In genomic region chr1:248897412-248898337, GRCh38 we compare ENCODE assay signal across 21 cellular contexts. TPM values are rescaled to one million over a fixed set of nuclear protein-coding genes. Genes with fewer than 3 reads are reported as not detected.
A peak's percentile ranks its signal among the peaks of the same experiment; 100 is the strongest.
DNase-seq lines count a peak whose midpoint lies in the region; ATAC-seq and TF ChIP-seq lines count a peak whose summit lies in the region.
"Had no signal": no experiment of that assay in that cellular context is flagged by ENCODE, and none has a peak within 500 bp of the region (broad histone marks: within the 10 kb centered on the region; RNA-seq: fewer than 3 reads in every experiment).

No MANE protein-coding gene starts in this region.

- no peak overlapping the region for H3K4me2 ChIP-seq in mammary epithelial cell (ENCODE audit: insufficient read depth, low read depth, low read length)
- H3K4me2 ChIP-seq in mesendoderm (ENCODE audit: low read length): no peak overlapping the region
- H3K4me2 ChIP-seq: PC-9 had no signal

- peaks cover 5% of the 10 kb centered on the region for H3K27me3 Mint-ChIP-seq in endothelial cell (ENCODE audit: unreplicated experiment)

- no peaks in the 10 kb centered on the region for H3K9me3 Mint-ChIP-seq in endothelial cell (ENCODE audit: unreplicated experiment)
- H3K9me3 Mint-ChIP-seq: CD14-positive monocyte had no signal

- H2AFZ ChIP-seq in mammary epithelial cell (ENCODE audit: low read depth, low read length): peak overlapping the region; percentile 74
- H2AFZ ChIP-seq: PC-9 had no signal

- in situ Hi-C loops in mammary epithelial cell (cut with MboI; ENCODE audit: low sequenced_read_pairs in 2 of 2): no loop called here

- H3K23ac ChIP-seq in mesendoderm (ENCODE audit: low read length): no peak overlapping the region

- CTCF ChIA-PET in mammary epithelial cell (lab: Charles Lee; ENCODE audit: low non-redundant PET): no interaction called here

- DNase-seq in mammary epithelial cell: no peak
- DNase-seq in breast epithelium (ENCODE audit: low spot score in 2 of 2): no peak
- no peak for DNase-seq in endothelial cell (ENCODE audit: low spot score)
- DNase-seq in mesendoderm: no peak
- no peak for DNase-seq in amniotic stem cell (lab: John Stamatoyannopoulos, UW)
- DNase-seq in hippocampal formation (lab: John Stamatoyannopoulos, UW): no peak
- DNase-seq in right cardiac atrium: no peak
- DNase-seq in dedifferentiated amniotic fluid mesenchymal stem cell (ENCODE audit: extremely low spot score): no peak
- DNase-seq: AML-193, DMS79 treated with DMSO at 0.1 percent for 48 hours, HCEC 1CT, MV-4-11, NCI-H1417, NCI-H187, NCI-H345, NCI-H524 treated with DMSO at 0.1 percent for 48 hours, PC-9, SIG-M5 had no signal

- H4K5ac ChIP-seq in mesendoderm (ENCODE audit: low read length): no peak overlapping the region

- H3K36me3 ChIP-seq in mammary epithelial cell (ENCODE audit: insufficient read depth, low read length) (no peaks in the 10 kb centered on the region), breast epithelium (no peaks in the 10 kb centered on the region), mesendoderm (ENCODE audit: control insufficient read depth, insufficient read depth, low read length) (no peaks in the 10 kb centered on the region)

- H2AK5ac ChIP-seq in mesendoderm (ENCODE audit: low read length): no peak overlapping the region

- no peak overlapping the region for H3K27ac ChIP-seq in mammary epithelial cell (ENCODE audit: insufficient read depth, low read depth, low read length)
- no peak overlapping the region for H3K27ac ChIP-seq in breast epithelium
- H3K27ac ChIP-seq in mesendoderm (ENCODE audit: low read depth, low read length): no peak overlapping the region
- H3K27ac ChIP-seq in right cardiac atrium (ENCODE audit: low read length): no peak overlapping the region
- H3K27ac ChIP-seq: 22Rv1, PC-9, RWPE1 had no signal

- 48% methylated on average over 8 of the region's 9 CpGs for WGBS in mammary epithelial cell (ENCODE audit: low coverage, missing lambda C conversion rate)
- no CpG with 5 or more reads among the region's 9 CpGs for WGBS in mesendoderm (ENCODE audit: extremely low coverage, insufficient coverage, low lambda C conversion rate)
- WGBS in right cardiac atrium: 69% methylated on average over 9 of the region's 9 CpGs

- H2BK15ac ChIP-seq in mesendoderm (replicated peaks; ENCODE audit: low read depth): no peak overlapping the region

- H3K36me3 Mint-ChIP-seq in endothelial cell (ENCODE audit: low read depth, unreplicated experiment): no peaks in the 10 kb centered on the region
- H3K36me3 Mint-ChIP-seq: CD14-positive monocyte had no signal

- no peaks in the 10 kb centered on the region for H3K4me1 ChIP-seq in mammary epithelial cell (ENCODE audit: insufficient read depth, low read length)
- no peaks in the 10 kb centered on the region for H3K4me1 ChIP-seq in breast epithelium
- no peaks in the 10 kb centered on the region for H3K4me1 ChIP-seq in mesendoderm (ENCODE audit: control insufficient read depth, low read depth, low read length)
- no peaks in the 10 kb centered on the region for H3K4me1 ChIP-seq in right cardiac atrium (ENCODE audit: control insufficient read depth, insufficient read depth, low read length)

- no peak overlapping the region for H2BK120ac ChIP-seq in mesendoderm (ENCODE audit: low read depth, low read length)

- H3K27me3 ChIP-seq in mammary epithelial cell (ENCODE audit: insufficient read depth, low read length) (no peaks in the 10 kb centered on the region), breast epithelium (peaks cover 0 to 5% of the 10 kb centered on the region in 2 donors), mesendoderm (ENCODE audit: insufficient read depth, low read length, poor library complexity) (no peaks in the 10 kb centered on the region), right cardiac atrium (ENCODE audit: control insufficient read depth, insufficient read depth) (no peaks in the 10 kb centered on the region)

- H3K9ac ChIP-seq in mammary epithelial cell (ENCODE audit: insufficient read depth, low read length) (no peak overlapping the region), mesendoderm (ENCODE audit: low read length) (no peak overlapping the region)

- TF ChIP-seq CTCF in mammary epithelial cell (conservative IDR thresholded peaks at IDR 0.05 in 1 of 2, IDR thresholded peaks at IDR 0.05 in 1 of 2; ENCODE audit: extremely low read depth in 1 of 2, insufficient read depth in 1 of 2, low read depth in 1 of 2, low read length in 2 of 2): no peak
- no peak for TF ChIP-seq CTCF in breast epithelium (IDR thresholded peaks at IDR 0.05)
- no peak for TF ChIP-seq CTCF in endothelial cell (IDR thresholded peaks at IDR 0.05; ENCODE audit: unreplicated experiment)

- no peak for TF ChIP-seq POLR2A in breast epithelium (IDR thresholded peaks at IDR 0.05)

- H3K9me3 ChIP-seq in mammary epithelial cell (replicated peaks; ENCODE audit: insufficient read depth, low read length) (no peaks in the 10 kb centered on the region), breast epithelium (no peaks in the 10 kb centered on the region), right cardiac atrium (ENCODE audit: control insufficient read depth, low read length) (no peaks in the 10 kb centered on the region)

- dilution Hi-C loops in mammary epithelial cell (cut with HindIII; ENCODE audit: low sequenced_read_pairs): no loop called here

- peaks cover 12% of the 10 kb centered on the region for H3K4me1 Mint-ChIP-seq in endothelial cell (ENCODE audit: unreplicated experiment)
- H3K4me1 Mint-ChIP-seq: CD14-positive monocyte had no signal

- intact Hi-C loops in mammary epithelial cell (cut with micrococcal nuclease) (no loop called here), breast epithelium (cut with DNase I; ENCODE audit: low total_unique reads) (no loop called here), right cardiac atrium (cut with DNase I) (no loop called here)

- no peaks in the 10 kb centered on the region for H4K20me1 ChIP-seq in mammary epithelial cell (ENCODE audit: insufficient read depth, low read length)

- no peaks in the 10 kb centered on the region for H3K79me1 ChIP-seq in mesendoderm (ENCODE audit: low read length)

- no TSS peak for BruUV-seq in mammary epithelial cell (replicated peaks; lab: Mats Ljungman, UMichigan)

- H3K4me3 ChIP-seq in mammary epithelial cell (replicated peaks in 1 of 3; ENCODE audit: insufficient read depth in 1 of 3, low read depth in 2 of 3, low read length in 3 of 3): no peak overlapping the region
- H3K4me3 ChIP-seq in breast epithelium: no peak overlapping the region
- H3K4me3 ChIP-seq in mesendoderm (ENCODE audit: low read length): no peak overlapping the region
- H3K4me3 ChIP-seq in right cardiac atrium (ENCODE audit: low read length): no peak overlapping the region
- H3K4me3 ChIP-seq: PC-9 had no signal

- peak overlapping the region; percentile 66 for H3K4me3 Mint-ChIP-seq in endothelial cell (ENCODE audit: unreplicated experiment)
- H3K4me3 Mint-ChIP-seq: CD14-positive monocyte had no signal

- H4K8ac ChIP-seq in mesendoderm (ENCODE audit: low read depth, low read length): no peak overlapping the region

- H3K18ac ChIP-seq in mesendoderm (ENCODE audit: low read length): no peak overlapping the region

- no peak overlapping the region for H3K4ac ChIP-seq in mesendoderm (ENCODE audit: low read depth, low read length)

- no peak overlapping the region for H3K27ac Mint-ChIP-seq in endothelial cell (ENCODE audit: unreplicated experiment)

- H2BK5ac ChIP-seq in mesendoderm (ENCODE audit: low read length): no peak overlapping the region

- H3K56ac ChIP-seq in mesendoderm (ENCODE audit: low read length): peak overlapping the region; percentile 7

- no peak for ATAC-seq in right cardiac atrium

- H3K79me2 ChIP-seq in mammary epithelial cell (ENCODE audit: insufficient read depth, low read length) (no peaks in the 10 kb centered on the region), mesendoderm (ENCODE audit: control insufficient read depth, insufficient read depth, low read length) (no peaks in the 10 kb centered on the region)

RNA-seq across cellular contexts. Expression of gene PGBD2, which starts 8.4 kb away (rescaled TPM):
- total RNA-seq in mammary epithelial cell (1 to 10 TPM; 3.8 to 4.2 TPM), breast epithelium (10 to 100 TPM in 2 of 3 donors, 1 to 10 TPM in 1; 2.9 to 16.8 (median 11.1) TPM), endothelial cell (ENCODE audit: unreplicated experiment) (7.9 TPM), right cardiac atrium (1 to 10 TPM; 2.6 to 3.8 (median 2.7) TPM)
- polyA plus RNA-seq in mammary epithelial cell (3.9 TPM), right cardiac atrium (2.9 TPM)
- polyA minus RNA-seq in mammary epithelial cell: not detected
- 3.3 TPM for polyA plus RNA-seq in mesendoderm (2013, experiment 1 of 2)
- polyA plus RNA-seq in mesendoderm (2013, experiment 2 of 2): 3.5 TPM

RNA-seq across cellular contexts. Expression of gene ZNF692, which starts 38.8 kb away (rescaled TPM):
- total RNA-seq in mammary epithelial cell (10 to 100 TPM in 1 of 2 donors, 1 to 10 TPM in 1; 9.0 to 39.9 TPM), breast epithelium (10 to 100 TPM; 11.5 to 84.3 (median 77.7) TPM), endothelial cell (ENCODE audit: unreplicated experiment) (26.8 TPM), right cardiac atrium (10 to 100 TPM; 12.8 to 27.2 (median 19.6) TPM)
- polyA plus RNA-seq in mammary epithelial cell (27.9 TPM), right cardiac atrium (24.4 TPM)
- polyA minus RNA-seq in mammary epithelial cell: 21.7 TPM
- polyA plus RNA-seq in mesendoderm (2013, experiment 1 of 2): 15.1 TPM
- 15.0 TPM for polyA plus RNA-seq in mesendoderm (2013, experiment 2 of 2)

RNA-seq across cellular contexts. Expression of gene ZNF672, which starts 59.7 kb away (rescaled TPM):
- total RNA-seq in mammary epithelial cell: 10 to 100 TPM; 20.5 to 22.5 TPM
- polyA plus RNA-seq in mammary epithelial cell: 21.6 TPM
- 27.4 TPM for polyA minus RNA-seq in mammary epithelial cell
- total RNA-seq in breast epithelium: 10 to 100 TPM; 23.2 to 31.6 (median 27.2) TPM
- total RNA-seq in endothelial cell (ENCODE audit: unreplicated experiment): 29.8 TPM
- polyA plus RNA-seq in mesendoderm (2013, experiment 1 of 2): 19.2 TPM
- 18.9 TPM for polyA plus RNA-seq in mesendoderm (2013, experiment 2 of 2)
- total RNA-seq in right cardiac atrium: 10 to 100 TPM; 34.6 to 52.7 (median 40.5) TPM
- 29.3 TPM for polyA plus RNA-seq in right cardiac atrium
